ENCODE assay signal across 34 cellular contexts in the genomic region with DNA sequence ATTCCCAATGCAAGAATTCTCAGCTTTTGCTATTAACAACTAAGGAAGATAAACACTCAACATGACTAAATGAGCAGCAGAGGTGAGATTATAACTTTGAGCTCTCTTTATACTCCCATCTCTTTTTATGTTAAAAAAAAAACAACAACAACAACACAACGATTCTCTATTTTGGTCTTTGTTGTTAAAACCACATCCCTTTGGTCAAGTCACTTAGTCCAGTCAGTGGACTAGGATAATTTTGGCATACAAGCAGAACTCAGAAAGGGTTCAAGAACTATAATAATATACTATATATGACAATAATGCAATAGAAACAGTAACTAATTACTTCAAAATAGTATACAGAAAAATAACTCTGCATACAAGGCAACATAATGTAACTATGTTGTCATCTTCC.
"Had no signal": no experiment of that assay in that cellular context is flagged by ENCODE, and none has a peak within 500 bp of the region (broad histone marks: within the 10 kb centered on the region; RNA-seq: fewer than 3 reads in every experiment).

No MANE protein-coding gene starts in this region.

- H3K27ac Mint-ChIP-seq: activated B cell treated with CpG ODN at 0.5 μM for 24 hours; activated CD4-positive, alpha-beta memory T cell treated with anti-CD3 and anti-CD28 coated beads, Interleukin-2, amount 10 ng/mL, durations not matched to agents 7 days and 5 days; activated CD8-positive, alpha-beta memory T cell treated with anti-CD3 and anti-CD28 coated beads, Interleukin-2, amount 10 ng/mL, durations not matched to agents 7 days and 5 days; activated naive CD4-positive, alpha-beta T cell treated with anti-CD3 and anti-CD28 coated beads, Interleukin-2, amount 10 ng/mL, durations not matched to agents 7 days and 5 days; activated naive CD8-positive, alpha-beta T cell; brain; T-cell had no signal

- H3K4me3 Mint-ChIP-seq: activated B cell treated with CpG ODN at 0.5 μM for 24 hours; activated CD4-positive, alpha-beta memory T cell treated with anti-CD3 and anti-CD28 coated beads, Interleukin-2, amount 10 ng/mL, durations not matched to agents 7 days and 5 days; activated CD8-positive, alpha-beta memory T cell treated with anti-CD3 and anti-CD28 coated beads, Interleukin-2, amount 10 ng/mL, durations not matched to agents 7 days and 5 days; activated naive CD4-positive, alpha-beta T cell treated with anti-CD3 and anti-CD28 coated beads, Interleukin-2, amount 10 ng/mL, durations not matched to agents 7 days and 5 days; activated naive CD8-positive, alpha-beta T cell; activated naive CD8-positive, alpha-beta T cell treated with anti-CD3 and anti-CD28 coated beads, Interleukin-2, amount 50 U/mL, for 24 hours; brain; T-cell had no signal

- H3K9me3 ChIP-seq: SJCRH30, SK-N-SH had no signal

- H3K4me3 ChIP-seq: coronary artery, PC-9, SJCRH30 had no signal

- H3K27me3 Mint-ChIP-seq: activated B cell treated with CpG ODN at 0.5 μM for 24 hours; activated CD4-positive, alpha-beta memory T cell treated with anti-CD3 and anti-CD28 coated beads, Interleukin-2, amount 10 ng/mL, durations not matched to agents 7 days and 5 days; activated CD8-positive, alpha-beta memory T cell treated with anti-CD3 and anti-CD28 coated beads, Interleukin-2, amount 10 ng/mL, durations not matched to agents 7 days and 5 days; activated naive CD4-positive, alpha-beta T cell treated with anti-CD3 and anti-CD28 coated beads, Interleukin-2, amount 10 ng/mL, durations not matched to agents 7 days and 5 days; activated naive CD8-positive, alpha-beta T cell; activated naive CD8-positive, alpha-beta T cell treated with anti-CD3 and anti-CD28 coated beads, Interleukin-2, amount 50 U/mL, for 24 hours; brain; T-cell had no signal

- H3K36me3 Mint-ChIP-seq: brain had no signal

- ATAC-seq: activated CD8-positive, alpha-beta memory T cell treated with anti-CD3 and anti-CD28 coated beads, Interleukin-2, amount 10 ng/mL, durations not matched to agents 7 days and 5 days; activated naive CD8-positive, alpha-beta T cell treated with anti-CD3 and anti-CD28 coated beads, Interleukin-2, amount 50 U/mL, for 24 hours; T-cell had no signal

- H3K4me1 Mint-ChIP-seq: activated naive CD4-positive, alpha-beta T cell treated with anti-CD3 and anti-CD28 coated beads, Interleukin-2, amount 10 ng/mL, durations not matched to agents 7 days and 5 days; brain had no signal

- H2AFZ ChIP-seq: PC-9 had no signal

- H3K9ac ChIP-seq: SK-N-SH had no signal

- H3K9me2 ChIP-seq: SK-N-SH had no signal

- H3K9me3 Mint-ChIP-seq: activated B cell treated with CpG ODN at 0.5 μM for 24 hours; activated CD4-positive, alpha-beta memory T cell treated with anti-CD3 and anti-CD28 coated beads, Interleukin-2, amount 10 ng/mL, durations not matched to agents 7 days and 5 days had no signal

- DNase-seq: activated B cell treated with CpG ODN at 0.5 μM for 24 hours; activated CD4-positive, alpha-beta memory T cell treated with anti-CD3 and anti-CD28 coated beads, Interleukin-2, amount 10 ng/mL, durations not matched to agents 7 days and 5 days; activated CD4-positive, alpha-beta T cell treated with anti-CD3 and anti-CD28 coated beads for 4 hours; activated CD4-positive, alpha-beta T cell treated with anti-CD3 and anti-CD28 coated beads, Interleukin-2, amount 50 U/mL, for 1 hour; activated CD4-positive, CD25-positive, alpha-beta regulatory T cell treated with anti-CD3 and anti-CD28 coated beads, Interleukin-2, amount 50 U/mL, for 72 hours; activated CD8-positive, alpha-beta memory T cell treated with anti-CD3 and anti-CD28 coated beads for 24 hours; activated CD8-positive, alpha-beta memory T cell treated with anti-CD3 and anti-CD28 coated beads, Interleukin-2, amount 10 ng/mL, durations not matched to agents 7 days and 5 days; activated CD8-positive, alpha-beta memory T cell treated with anti-CD3 and anti-CD28 coated beads, Interleukin-2, amount 50 U/mL, for 48 hours; activated effector memory CD4-positive, alpha-beta T cell treated with Interleukin-2 at 50 U/mL for 16 hours; activated naive CD4-positive, alpha-beta T cell treated with anti-CD3 and anti-CD28 coated beads, Interleukin-2, amount 10 ng/mL, durations not matched to agents 7 days and 5 days; activated naive CD8-positive, alpha-beta T cell treated with anti-CD3 and anti-CD28 coated beads, Interleukin-2, amount 50 U/mL, for 24 hours; activated T-cell treated with anti-CD3 and anti-CD28 coated beads, Interleukin-2, amount 50 U/mL, for 48 hours; central memory CD4-positive, alpha-beta T cell; Karpas-422; NCI-H1048; NCI-H1105 treated with DMSO at 0.1 percent for 48 hours; NCI-H1436; NCI-H1930; NCI-H2081 treated with DMSO at 0.1 percent for 48 hours; NCI-H226; NCI-H446 treated with DMSO at 0.1 percent for 48 hours; NCI-H524; NCI-H69; NCI-H82; PC-9; SHP77; SJCRH30; SK-N-SH; T-cell; T-helper 9 cell had no signal

- H3K4me2 ChIP-seq: PC-9 had no signal

- H3K27me3 ChIP-seq: SJCRH30 had no signal

- H3K27ac ChIP-seq: coronary artery, PC-9, SJCRH30, VCaP had no signal

- H3K36me3 ChIP-seq: SJCRH30 had no signal

- H3K4me1 ChIP-seq: SJCRH30 had no signal
